ENCODE assay signal across 8 cellular contexts in genomic region chr14:64465856-64466554, GRCh38. TPM values are rescaled to one million over a fixed set of nuclear protein-coding genes. Genes with fewer than 3 reads are reported as not detected.
A peak's percentile ranks its signal among the peaks of the same experiment; 100 is the strongest.
DNase-seq lines count a peak whose midpoint lies in the region; ATAC-seq and TF ChIP-seq lines count a peak whose summit lies in the region.

No MANE protein-coding gene starts in this region.

- no peaks in the 10 kb centered on the region for H3K79me2 ChIP-seq in OCI-LY1 (ENCODE audit: insufficient read depth, low read length)

- H3K4me1 ChIP-seq in OCI-LY1 (ENCODE audit: insufficient read depth, low read length, severe bottlenecking) (peaks cover 31% of the 10 kb centered on the region), lower lobe of right lung (peaks cover 15% of the 10 kb centered on the region), tibial nerve (peaks cover 0 to 15% (median 0%) of the 10 kb centered on the region in 4 donors)

- no peaks in the 10 kb centered on the region; the same call in 1 of the 2 replicates for H3K36me3 ChIP-seq in BJ (ENCODE audit: control insufficient read depth, insufficient read depth, low read length)
- H3K36me3 ChIP-seq in OCI-LY1 (ENCODE audit: insufficient read depth, low read length): peaks cover 10% of the 10 kb centered on the region; the same call in 1 of the 2 replicates
- H3K36me3 ChIP-seq in lower lobe of right lung: no peaks in the 10 kb centered on the region
- H3K36me3 ChIP-seq in tibial nerve: peaks cover 0 to 15% (median 0%) of the 10 kb centered on the region in 3 donors

- no peak for TF ChIP-seq EP300 in tibial nerve (IDR thresholded peaks at IDR 0.05)

- peak overlapping the region; percentile 69 for H3K9ac ChIP-seq in OCI-LY1 (ENCODE audit: low read length)

- peak overlapping the region; percentile 95 for H3K4me2 ChIP-seq in OCI-LY1 (ENCODE audit: low read length)

- no peaks in the 10 kb centered on the region for H3F3A ChIP-seq in OCI-LY1 (ENCODE audit: insufficient read depth, low read length)

- peak; percentile 56 for TF ChIP-seq CTCF in BJ (IDR thresholded peaks at IDR 0.05; ENCODE audit: insufficient read depth, low read depth, low read length)
- TF ChIP-seq CTCF in OCI-LY1 (IDR thresholded peaks at IDR 0.05; ENCODE audit: low read length): no peak
- TF ChIP-seq CTCF in lower lobe of right lung (IDR thresholded peaks at IDR 0.05): no peak
- no peak for TF ChIP-seq CTCF in tibial nerve (IDR thresholded peaks at IDR 0.05)

- intact Hi-C loops in lower lobe of right lung (cut with DNase I): no loop called here

- no peaks in the 10 kb centered on the region for H4K20me1 ChIP-seq in OCI-LY1 (ENCODE audit: insufficient read depth, low read length)

- WGBS in tibial nerve, 2 donors: 10 to 13% methylated on average over 14 of the region's 14 CpGs

- no peak overlapping the region for H2AFZ ChIP-seq in OCI-LY1 (ENCODE audit: low read length)

- H3K9me3 ChIP-seq in OCI-LY1 (ENCODE audit: low read length) (no peaks in the 10 kb centered on the region), lower lobe of right lung (no peaks in the 10 kb centered on the region), tibial nerve (no peaks in the 10 kb centered on the region)

- CTCF ChIA-PET in BJ (lab: Yijun Ruan, JAX): interaction anchor here (1.0 to 2.4 kb wide), 7 partner anchors 12 to 171 kb away, joined by 3 to 9 read pairs (median 6); no protein-coding TSS in a partner anchor

- TF ChIP-seq POLR2A in tibial nerve (IDR thresholded peaks at IDR 0.05): no peak

- H3K27ac ChIP-seq in OCI-LY1 (ENCODE audit: low read depth, low read length, poor library complexity, severe bottlenecking) (no peak overlapping the region), lower lobe of right lung (peak overlapping the region; percentile 73), tibial nerve (peak overlapping the region in 2 of 4 donors; percentile 64 to 69)

- H3K27me3 ChIP-seq in BJ (ENCODE audit: control insufficient read depth, insufficient read depth, low read length) (no peaks in the 10 kb centered on the region), OCI-LY1 (ENCODE audit: insufficient read depth, low read length) (no peaks in the 10 kb centered on the region), lower lobe of right lung (ENCODE audit: low read depth) (no peaks in the 10 kb centered on the region), tibial nerve (no peaks in the 10 kb centered on the region)

- H3K9me2 ChIP-seq in OCI-LY1 (ENCODE audit: low read depth, low read length): no peaks in the 10 kb centered on the region

- H3K4me3 ChIP-seq in BJ (ENCODE audit: low read depth, low read length): peak overlapping the region; percentile 74
- H3K4me3 ChIP-seq in OCI-LY1 (ENCODE audit: low read depth, low read length, poor library complexity, severe bottlenecking): peak overlapping the region; percentile 70
- peak overlapping the region; percentile 82 for H3K4me3 ChIP-seq in lower lobe of right lung
- peak overlapping the region; percentile 45 to 90 (median 66) for H3K4me3 ChIP-seq in tibial nerve

- ATAC-seq in GM21381 (IDR thresholded peaks at IDR 0.05; ENCODE audit: unreplicated experiment) (peak; percentile 14), lower lobe of right lung (peak; percentile 32 to 56), HG02610 (IDR thresholded peaks at IDR 0.05; ENCODE audit: unreplicated experiment) (no peak), HG03135 (IDR thresholded peaks at IDR 0.05; ENCODE audit: unreplicated experiment) (no peak)

- POLR2A ChIA-PET in BJ (lab: Charles Lee): no interaction called here

- no peak for DNase-seq in BJ (ENCODE audit: low read depth)
- DNase-seq in dermis blood vessel endothelial cell: peak; percentile 42
- DNase-seq in lower lobe of right lung: no peak
- DNase-seq in tibial nerve (ENCODE audit: low spot score in 2 of 2): peak in 1 of 2 donors; percentile 35

RNA-seq across cellular contexts. Expression of gene AKAP5, which starts 0.7 kb away (rescaled TPM):
- polyA plus RNA-seq in BJ (2011; rRNA removed): 0.17 and 0.40 TPM in 2 replicates
- polyA minus RNA-seq in BJ (2011; rRNA and poly(A)+ RNA removed): 0.36 and 0.38 TPM in 2 replicates
- total RNA-seq in dermis blood vessel endothelial cell: 0.47 and 0.68 TPM in 2 replicates
- 4.8 TPM for total RNA-seq in lower lobe of right lung
- under 1 TPM; 0.22 to 0.90 (median 0.50) TPM for total RNA-seq in tibial nerve

RNA-seq across cellular contexts. Expression of gene ZBTB25, which starts 37.6 kb away (rescaled TPM):
- polyA plus RNA-seq in BJ (2011; rRNA removed): 5.8 and 6.1 TPM in 2 replicates
- polyA minus RNA-seq in BJ (2011; rRNA and poly(A)+ RNA removed): 7.8 and 8.3 TPM in 2 replicates
- total RNA-seq in dermis blood vessel endothelial cell: 3.4 and 4.1 TPM in 2 replicates
- 14.9 TPM for total RNA-seq in lower lobe of right lung
- 10 to 100 TPM; 14.9 to 26.4 (median 16.6) TPM for total RNA-seq in tibial nerve

RNA-seq across cellular contexts. Expression of gene ZBTB1, which starts 38.6 kb away (rescaled TPM):
- polyA plus RNA-seq in BJ (2011; rRNA removed): 16.0 and 32.7 TPM in 2 replicates
- polyA minus RNA-seq in BJ (2011; rRNA and poly(A)+ RNA removed): 18.5 and 22.7 TPM in 2 replicates
- total RNA-seq in dermis blood vessel endothelial cell (52.8 and 61.3 TPM in 2 replicates), lower lobe of right lung (46.1 TPM), tibial nerve (10 to 100 TPM; 46.5 to 66.9 (median 55.9) TPM)

Comparison
In these comparisons a context has a peak if more than half of its experiments do, and no peak if none do; other contexts are left out.
1. ATAC-seq: peak in GM21381 (single experiment) and lower lobe of right lung (2 of 2); none in HG02610 (single experiment) and HG03135 (single experiment).
2. Peak in every context shown above with its lines, with median percentiles within 50 percentile points of each other: H3K4me3 ChIP-seq.